In the genomic region with DNA sequence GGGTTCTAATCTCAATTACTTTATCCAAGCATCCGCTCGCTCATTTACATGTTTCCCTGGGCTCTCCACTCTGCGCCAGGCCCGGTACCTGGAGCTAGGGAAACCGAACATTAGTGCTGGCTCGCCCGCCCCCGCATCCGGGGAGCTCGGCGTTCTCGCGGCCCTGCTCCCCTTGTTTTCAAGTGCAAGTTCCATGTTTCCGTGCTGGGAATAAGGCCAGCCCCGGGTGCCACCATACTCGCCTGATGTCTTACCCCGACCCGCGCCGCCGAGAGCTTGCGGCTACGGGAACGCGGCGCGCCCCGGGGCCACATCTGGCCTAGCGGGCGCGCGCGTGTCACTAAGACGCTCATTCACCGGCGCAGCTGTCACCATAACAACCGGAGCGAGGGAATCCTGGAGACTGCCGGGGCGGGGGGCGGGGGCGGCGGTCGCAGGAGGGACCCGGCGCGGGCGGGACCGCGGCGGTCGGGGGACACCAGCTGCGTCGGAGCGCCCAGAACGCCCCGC, we compare ENCODE assay signal across 8 cellular contexts. TPM values are rescaled to one million over a fixed set of nuclear protein-coding genes. Genes with fewer than 3 reads are reported as not detected.
DNase-seq lines count a peak whose midpoint lies in the region; ATAC-seq lines count a peak whose summit lies in the region.

A gene with protein sequence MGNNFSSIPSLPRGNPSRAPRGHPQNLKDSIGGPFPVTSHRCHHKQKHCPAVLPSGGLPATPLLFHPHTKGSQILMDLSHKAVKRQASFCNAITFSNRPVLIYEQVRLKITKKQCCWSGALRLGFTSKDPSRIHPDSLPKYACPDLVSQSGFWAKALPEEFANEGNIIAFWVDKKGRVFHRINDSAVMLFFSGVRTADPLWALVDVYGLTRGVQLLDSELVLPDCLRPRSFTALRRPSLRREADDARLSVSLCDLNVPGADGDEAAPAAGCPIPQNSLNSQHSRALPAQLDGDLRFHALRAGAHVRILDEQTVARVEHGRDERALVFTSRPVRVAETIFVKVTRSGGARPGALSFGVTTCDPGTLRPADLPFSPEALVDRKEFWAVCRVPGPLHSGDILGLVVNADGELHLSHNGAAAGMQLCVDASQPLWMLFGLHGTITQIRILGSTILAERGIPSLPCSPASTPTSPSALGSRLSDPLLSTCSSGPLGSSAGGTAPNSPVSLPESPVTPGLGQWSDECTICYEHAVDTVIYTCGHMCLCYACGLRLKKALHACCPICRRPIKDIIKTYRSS (plus strand): TSS at position 344 of the 510 bp plus-strand sequence. CDS start 683 bp downstream, outside the sequence.

- WGBS in thymus: 6% methylated on average over 57 of the region's 57 CpGs

- H3K27ac ChIP-seq in SJCRH30 (peak within 1 kb of the TSS; percentile 20; the same call in 1 of the 2 replicates), duodenal mucosa (ENCODE audit: low read depth, low read length) (no peak within 1 kb of the TSS), thymus (ENCODE audit: low read depth) (no peak within 1 kb of the TSS)

- H3K4me1 ChIP-seq in SJCRH30 (peaks cover 23% of the 10 kb centered on the region), duodenal mucosa (ENCODE audit: control insufficient read depth in 1 of 2, insufficient read depth in 2 of 2, low read length in 2 of 2) (peaks cover 3 to 5% of the 10 kb centered on the region in 2 donors), mucosa of stomach (ENCODE audit: control insufficient read depth, insufficient read depth, low read length) (peaks cover 6% of the 10 kb centered on the region), thymus (ENCODE audit: control insufficient read depth, insufficient read depth, low read length) (peaks cover 5% of the 10 kb centered on the region)

- H3K9me3 ChIP-seq in SJCRH30 (replicated peaks) (no peaks in the 10 kb centered on the region), duodenal mucosa (ENCODE audit: control insufficient read depth in 1 of 2, low read length in 2 of 2) (no peaks in the 10 kb centered on the region), mucosa of stomach (ENCODE audit: control insufficient read depth, low read length) (no peaks in the 10 kb centered on the region), thymus (ENCODE audit: control insufficient read depth) (no peaks in the 10 kb centered on the region)

- H3K9ac ChIP-seq in duodenal mucosa (ENCODE audit: low read depth in 1 of 2, low read length in 2 of 2): peak within 1 kb of the TSS in 1 of 2 donors; percentile 18
- H3K9ac ChIP-seq in mucosa of stomach (ENCODE audit: low read length): peak within 1 kb of the TSS; percentile 39

- H3K27me3 ChIP-seq in SJCRH30 (no peaks in the 10 kb centered on the region), duodenal mucosa (ENCODE audit: control insufficient read depth in 1 of 2, insufficient read depth in 2 of 2, low read length in 2 of 2) (peaks cover 10 to 18% of the 10 kb centered on the region in 2 donors), mucosa of stomach (ENCODE audit: control insufficient read depth, insufficient read depth, low read length) (peaks cover 38% of the 10 kb centered on the region), thymus (ENCODE audit: control insufficient read depth, insufficient read depth) (peaks cover 25% of the 10 kb centered on the region)

- peak; percentile 10 for DNase-seq in NCI-H2029 (lab: John Stamatoyannopoulos, UW)
- DNase-seq in NCI-H2029 treated with DMSO at 0.1 percent for 48 hours (lab: John Stamatoyannopoulos, UW): no peak
- peak; percentile 55 to 70 for DNase-seq in SJCRH30

- H3K36me3 ChIP-seq in SJCRH30 (no peaks in the 10 kb centered on the region), duodenal mucosa (ENCODE audit: control insufficient read depth in 1 of 2, insufficient read depth in 2 of 2, low read length in 2 of 2) (no peaks in the 10 kb centered on the region), mucosa of stomach (ENCODE audit: control insufficient read depth, insufficient read depth, low read length) (no peaks in the 10 kb centered on the region), thymus (ENCODE audit: control insufficient read depth, insufficient read depth) (no peaks in the 10 kb centered on the region)

- ATAC-seq in GM21723 (IDR thresholded peaks at IDR 0.05; ENCODE audit: unreplicated experiment): no peak
- no peak for ATAC-seq in GM19397 (IDR thresholded peaks at IDR 0.05; ENCODE audit: unreplicated experiment)

- H3K4me3 ChIP-seq in SJCRH30 (peak within 1 kb of the TSS; percentile 64), duodenal mucosa (ENCODE audit: low read depth in 1 of 2, low read length in 2 of 2) (peak within 1 kb of the TSS; percentile 63 to 67), mucosa of stomach (ENCODE audit: low read length) (peak within 1 kb of the TSS; percentile 18), thymus (ENCODE audit: low read length) (peak within 1 kb of the TSS; percentile 53)

RNA-seq across cellular contexts. Expression of the gene that starts here (rescaled TPM):
- total RNA-seq in SJCRH30 (2014; rRNA removed; shearing (Covaris generic)): 2.6 and 4.1 TPM in 2 replicates
- 3.0 TPM for polyA plus RNA-seq in thymus
